ENCODE assay signal across 9 cellular contexts in genomic region chr7:99326408-99326782, GRCh38. TPM values are rescaled to one million over a fixed set of nuclear protein-coding genes. Genes with fewer than 3 reads are reported as not detected.
DNase-seq lines count a peak whose midpoint lies in the region; TF ChIP-seq lines count a peak whose summit lies in the region.
"Had no signal": no experiment of that assay in that cellular context is flagged by ENCODE, and none has a peak within 500 bp of the region (broad histone marks: within the 10 kb centered on the region; RNA-seq: fewer than 3 reads in every experiment).

No MANE protein-coding gene starts in this region.

- DNase-seq in H9 (no peak), SK-N-SH (no peak), foreskin fibroblast (no peak), 8988T (no peak), HEK293T (ENCODE audit: extremely low spot score) (no peak), epidermal melanocyte (ENCODE audit: insufficient read length, low spot score) (no peak), AML-193 (lab: John Stamatoyannopoulos, UW) (no peak)

- H3K18ac ChIP-seq in H9 (ENCODE audit: insufficient read length, low read depth, low read length) = no peak overlapping the region

- peak overlapping the region; percentile 81 to 98 for H3K4me3 ChIP-seq in SK-N-SH (ENCODE audit: low read depth in 2 of 2, low read length in 1 of 2)
- H3K4me3 ChIP-seq in foreskin fibroblast (ENCODE audit: low read depth in 1 of 2, low read length in 2 of 2) = peak overlapping the region; percentile 83 to 99
- peak overlapping the region; percentile 75 to 95 (median 91) for H3K4me3 ChIP-seq in skin epidermis

- no peak overlapping the region for H2AFZ ChIP-seq in H9 (ENCODE audit: low read length)
- 0 out of 2 replicates have a peak overlapping the region, but pooled peaks have one; percentile 77 for H2AFZ ChIP-seq in SK-N-SH (ENCODE audit: low read depth)

- H3K14ac ChIP-seq in H9 (ENCODE audit: insufficient read depth, low read length) = 0 out of 2 replicates have a peak overlapping the region, but pooled peaks have one; percentile 13

- CTCF ChIA-PET in SK-N-SH (lab: Yijun Ruan, JAX) = interaction anchor here (0.6 to 3.7 kb wide), 8 partner anchors 12 to 289 kb away, joined by 3 to 13 read pairs (median 4); no protein-coding TSS in a partner anchor
- CTCF ChIA-PET in HEK293T (lab: Yijun Ruan, JAX) = interaction anchor here (1.2 kb wide), 1 partner anchor 182 kb away, joined by 5 read pairs; no protein-coding TSS in a partner anchor

- H4K20me1 ChIP-seq in H9 (ENCODE audit: control insufficient read depth, insufficient read depth, insufficient read length) (no peaks in the 10 kb centered on the region), SK-N-SH (ENCODE audit: insufficient read depth) (peaks cover 21% of the 10 kb centered on the region)

- peak overlapping the region; percentile 72 for H3K4me2 ChIP-seq in H9 (ENCODE audit: insufficient read depth, insufficient read length, low read length)
- H3K4me2 ChIP-seq in SK-N-SH = peak overlapping the region; percentile 93

- TF ChIP-seq CTCF in H9 (conservative IDR thresholded peaks at IDR 0.05) (no peak), SK-N-SH (IDR thresholded peaks at IDR 0.05) (no peak), foreskin fibroblast (IDR thresholded peaks at IDR 0.05; ENCODE audit: low read depth, low read length) (no peak)

- H3K27me3 ChIP-seq in H9 (ENCODE audit: insufficient read depth, low read length) (no peaks in the 10 kb centered on the region), SK-N-SH (ENCODE audit: insufficient read depth) (no peaks in the 10 kb centered on the region)

- H3T11ph ChIP-seq in H9 (ENCODE audit: low read length) = no peak overlapping the region

- peaks cover 5% of the 10 kb centered on the region for H3K79me1 ChIP-seq in H9 (ENCODE audit: insufficient read depth, low read depth, low read length, poor library complexity, severe bottlenecking)

- H3K79me2 ChIP-seq in H9 (ENCODE audit: insufficient read depth, low read length) (peaks cover 6% of the 10 kb centered on the region; the same call in 1 of the 2 replicates), SK-N-SH (ENCODE audit: insufficient read depth) (peaks cover 68% of the 10 kb centered on the region)

- peaks cover 0 to 3% (median 0%) of the 10 kb centered on the region in 3 experiments; a peak in 1 of 7 replicates for H3K36me3 Mint-ChIP-seq in H9 (ENCODE audit: insufficient read depth in 1 of 3, low read depth in 3 of 3)

- no peaks in the 10 kb centered on the region for H3K9me2 ChIP-seq in SK-N-SH

- no peak overlapping the region for H4K91ac ChIP-seq in H9 (ENCODE audit: insufficient read length, low read depth, low read length)

- H4K8ac ChIP-seq in H9 (replicated peaks; ENCODE audit: insufficient read length, low read depth, low read length) = no peak overlapping the region

- no peak for TF ChIP-seq RAD21 in SK-N-SH (IDR thresholded peaks at IDR 0.05; ENCODE audit: low read length)

- H3K9me3 ChIP-seq in H9 (ENCODE audit: control insufficient read depth, low read depth, low read length) = no peaks in the 10 kb centered on the region
- no peaks in the 10 kb centered on the region for H3K9me3 ChIP-seq in SK-N-SH

- H3F3A ChIP-seq in SK-N-SH (replicated peaks; ENCODE audit: insufficient read depth) = peaks cover 18% of the 10 kb centered on the region

- POLR2A ChIA-PET in SK-N-SH (lab: Yijun Ruan, JAX) = interaction anchor here (0.6 to 1.2 kb wide), 2 partner anchors 29 to 448 kb away, joined by 3 read pairs; partner anchors contain the start of gene TRRAP
- POLR2A ChIA-PET in HEK293T (lab: Yijun Ruan, JAX) = interaction anchor here (1.1 to 1.6 kb wide), 3 partner anchors 31 to 286 kb away, joined by 3 to 5 read pairs (median 3); no protein-coding TSS in a partner anchor

- H3K9me3 Mint-ChIP-seq in H9 = no peaks in the 10 kb centered on the region

- H3K23me2 ChIP-seq in H9 (ENCODE audit: insufficient read length, low read depth, low read length, poor library complexity, severe bottlenecking) = peaks cover 7% of the 10 kb centered on the region

- H3K9ac ChIP-seq in H9 (ENCODE audit: extremely low read depth, insufficient read length, low read length) = peak overlapping the region; percentile 77
- H3K9ac ChIP-seq in SK-N-SH = peak overlapping the region; percentile 92

- H3K27me3 Mint-ChIP-seq in H9 (ENCODE audit: low read depth) = no peaks in the 10 kb centered on the region

- peaks cover 10 to 18% of the 10 kb centered on the region in 2 experiments for H3K4me1 Mint-ChIP-seq in H9

- no peak overlapping the region for H2BK120ac ChIP-seq in H9 (ENCODE audit: low read depth, low read length, poor library complexity, severe bottlenecking)

- no peak overlapping the region for H3K27ac ChIP-seq in H9 (ENCODE audit: insufficient read length, low read depth, low read length)
- peak overlapping the region; percentile 58 to 74; a peak in 2 of 4 replicates for H3K27ac ChIP-seq in SK-N-SH (ENCODE audit: low read depth in 2 of 2, low read length in 1 of 2)
- H3K27ac ChIP-seq in skin epidermis = peak overlapping the region; percentile 78 to 99 (median 94)

- H3K4me1 ChIP-seq in H9 (ENCODE audit: insufficient read depth, low read length) = no peaks in the 10 kb centered on the region
- H3K4me1 ChIP-seq in SK-N-SH (ENCODE audit: control insufficient read depth in 1 of 2, insufficient read depth in 2 of 2, low read depth in 1 of 2, low read length in 1 of 2) = peaks cover 9 to 12% of the 10 kb centered on the region in 2 experiments; a peak in 3 of 4 replicates

- H2BK20ac ChIP-seq in H9 (ENCODE audit: low read depth, low read length, poor library complexity, severe bottlenecking) = no peak overlapping the region

- no peak overlapping the region for H2BK12ac ChIP-seq in H9 (ENCODE audit: insufficient read length, low read depth, low read length)

- H3K27ac Mint-ChIP-seq in H9 = peak overlapping the region; percentile 64 to 82 (median 82); a peak in 6 of 7 replicates

- H3K4me3 Mint-ChIP-seq in H9 = peak overlapping the region; percentile 86 to 90

- H3K23ac ChIP-seq in H9 (ENCODE audit: insufficient read length, low read depth, low read length) = no peak overlapping the region

- H2BK15ac ChIP-seq in H9 (ENCODE audit: low read depth, low read length) = no peak overlapping the region

- H2BK5ac ChIP-seq in H9 (ENCODE audit: insufficient read length, low read length) = no peak overlapping the region

- H3K56ac ChIP-seq in H9 (ENCODE audit: insufficient read length, low read depth, low read length) = no peak overlapping the region

- peaks cover 0 to 8% of the 10 kb centered on the region in 2 experiments for H3K36me3 ChIP-seq in SK-N-SH (replicated peaks in 1 of 2; ENCODE audit: control insufficient read depth in 1 of 2, insufficient read depth in 2 of 2, low read length in 1 of 2)

- no peak overlapping the region for H4K5ac ChIP-seq in H9 (ENCODE audit: insufficient read length, low read depth, low read length)

- no peak overlapping the region for H2AK5ac ChIP-seq in H9 (ENCODE audit: insufficient read length, low read length)

- no CpG with 5 or more reads among the region's 10 CpGs for WGBS in H9 (ENCODE audit: extremely low coverage, insufficient read length, low lambda C conversion rate)
- WGBS in SK-N-SH (ENCODE audit: low lambda C conversion rate) = 4% methylated on average over 10 of the region's 10 CpGs

- no peak for TF ChIP-seq EP300 in SK-N-SH (IDR thresholded peaks at IDR 0.05; ENCODE audit: borderline replicate concordance in 1 of 2, low read depth in 1 of 2, low read length in 1 of 2)

- H3K4ac ChIP-seq in H9 (ENCODE audit: low read depth, low read length) = no peak overlapping the region

TF ChIP-seq in SK-N-SH, 30 proteins besides CTCF, POLR2A, EP300 and RAD21 (continues in another document):
- TF ChIP-seq, protein P1, sequence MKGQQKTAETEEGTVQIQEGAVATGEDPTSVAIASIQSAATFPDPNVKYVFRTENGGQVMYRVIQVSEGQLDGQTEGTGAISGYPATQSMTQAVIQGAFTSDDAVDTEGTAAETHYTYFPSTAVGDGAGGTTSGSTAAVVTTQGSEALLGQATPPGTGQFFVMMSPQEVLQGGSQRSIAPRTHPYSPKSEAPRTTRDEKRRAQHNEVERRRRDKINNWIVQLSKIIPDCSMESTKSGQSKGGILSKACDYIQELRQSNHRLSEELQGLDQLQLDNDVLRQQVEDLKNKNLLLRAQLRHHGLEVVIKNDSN (IDR thresholded peaks at IDR 0.05; ENCODE audit: borderline replicate concordance, low read depth) = no peak
- no peak for TF ChIP-seq GATA2 (CRISPR knock-in tag; IDR thresholded peaks at IDR 0.05)
- TF ChIP-seq, protein P2, sequence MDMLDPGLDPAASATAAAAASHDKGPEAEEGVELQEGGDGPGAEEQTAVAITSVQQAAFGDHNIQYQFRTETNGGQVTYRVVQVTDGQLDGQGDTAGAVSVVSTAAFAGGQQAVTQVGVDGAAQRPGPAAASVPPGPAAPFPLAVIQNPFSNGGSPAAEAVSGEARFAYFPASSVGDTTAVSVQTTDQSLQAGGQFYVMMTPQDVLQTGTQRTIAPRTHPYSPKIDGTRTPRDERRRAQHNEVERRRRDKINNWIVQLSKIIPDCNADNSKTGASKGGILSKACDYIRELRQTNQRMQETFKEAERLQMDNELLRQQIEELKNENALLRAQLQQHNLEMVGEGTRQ (IDR thresholded peaks at IDR 0.05; ENCODE audit: borderline replicate concordance, low read depth, low read length) = no peak

TF ChIP-seq in HEK293T, 16 proteins besides CTCF, POLR2A, EP300 and RAD21:
- TF ChIP-seq CTBP1 (IDR thresholded peaks at IDR 0.05; ENCODE audit: borderline replicate concordance) (no peak), ARNT (IDR thresholded peaks at IDR 0.05) (no peak), HDGF (IDR thresholded peaks at IDR 0.05; ENCODE audit: borderline replicate concordance) (no peak), LEF1 (IDR thresholded peaks at IDR 0.05; ENCODE audit: borderline replicate concordance) (no peak), FOXK2 (IDR thresholded peaks at IDR 0.05) (no peak), SP1 (IDR thresholded peaks at IDR 0.05) (no peak), NFRKB (IDR thresholded peaks at IDR 0.05) (no peak), SUZ12 (IDR thresholded peaks at IDR 0.05) (no peak), FOXA1 (IDR thresholded peaks at IDR 0.05) (no peak), L3MBTL2 (conservative IDR thresholded peaks at IDR 0.05) (no peak), TARDBP (IDR thresholded peaks at IDR 0.05) (no peak), FOXM1 (IDR thresholded peaks at IDR 0.05; ENCODE audit: borderline replicate concordance) (no peak), ELF4 (IDR thresholded peaks at IDR 0.05) (no peak)

RNA-seq across cellular contexts. Expression of gene ARPC1A, which starts 0.7 kb away (rescaled TPM):
- total RNA-seq in H9 (2021) = 169 TPM in 2 replicates
- 262 and 306 TPM in 2 replicates for polyA plus RNA-seq in SK-N-SH (2012; rRNA removed)
- polyA plus RNA-seq in SK-N-SH (2012; cell fraction: cytosol; rRNA removed) = 265 and 294 TPM in 2 replicates
- polyA plus RNA-seq in SK-N-SH (2012; cell fraction: nucleus; rRNA removed) = 86.2 and 95.3 TPM in 2 replicates

RNA-seq across cellular contexts. Expression of gene ARPC1B, which starts 48.1 kb away (rescaled TPM):
- total RNA-seq in H9 (2021) = 56.3 and 60.7 TPM in 2 replicates
- 549 and 836 TPM in 2 replicates for polyA plus RNA-seq in SK-N-SH (2012; rRNA removed)
- polyA plus RNA-seq in SK-N-SH (2012; cell fraction: cytosol; rRNA removed) = 499 and 604 TPM in 2 replicates
- polyA plus RNA-seq in SK-N-SH (2012; cell fraction: nucleus; rRNA removed) = 368 and 467 TPM in 2 replicates

RNA-seq across cellular contexts. Expression of gene MYH16, which starts 53.8 kb away (rescaled TPM):
- total RNA-seq in H9 (2021) = not detected in 2 replicates
- 0.19 and 0.41 TPM in 2 replicates for polyA plus RNA-seq in SK-N-SH (2012; rRNA removed)
- polyA plus RNA-seq in SK-N-SH (2012; cell fraction: cytosol; rRNA removed) = 0.39 and 0.49 TPM in 2 replicates
- polyA plus RNA-seq in SK-N-SH (2012; cell fraction: nucleus; rRNA removed) = 0.11 and 0.21 TPM in 2 replicates
- total RNA-seq: NCI-H460 had no signal
